8 cellular contexts compared by ENCODE assay signal in genomic region chr13:102402292-102402691, GRCh38. TPM values are rescaled to one million over a fixed set of nuclear protein-coding genes. Genes with fewer than 3 reads are reported as not detected.
DNase-seq lines count a peak whose midpoint lies in the region; ATAC-seq and TF ChIP-seq lines count a peak whose summit lies in the region.

No MANE protein-coding gene starts in this region.

- DNase-seq in GM13976 (ENCODE audit: low spot score): peak; percentile 46
- DNase-seq in activated naive CD4-positive, alpha-beta T cell treated with anti-CD3 and anti-CD28 coated beads for 36 hours: peak; percentile 68
- DNase-seq in cardiac muscle cell (ENCODE audit: low read depth in 1 of 2, low spot score in 1 of 2): peak; percentile 20 to 23
- DNase-seq in posterior cingulate gyrus: peak; percentile 24 to 95 (median 69)
- no peak for DNase-seq in Calu3
- DNase-seq in mucosa of descending colon: no peak

- CTCF ChIA-PET in activated naive CD4-positive, alpha-beta T cell treated with anti-CD3 and anti-CD28 coated beads for 36 hours (lab: Charles Lee): no interaction called here
- CTCF ChIA-PET in Calu3 (lab: Charles Lee): no interaction called here

- H3K36me3 ChIP-seq in cardiac muscle cell (no peaks in the 10 kb centered on the region), mucosa of descending colon (ENCODE audit: low read depth) (no peaks in the 10 kb centered on the region)

- H3K9me3 ChIP-seq in cardiac muscle cell (ENCODE audit: low read depth): no peaks in the 10 kb centered on the region
- no peaks in the 10 kb centered on the region for H3K9me3 ChIP-seq in mucosa of descending colon

- no TSS peak for BruUV-seq in Calu3 (replicated peaks; lab: Mats Ljungman, UMichigan)

- H3K4me1 ChIP-seq in cardiac muscle cell (ENCODE audit: low read depth) (peaks cover 4% of the 10 kb centered on the region), mucosa of descending colon (ENCODE audit: low read depth) (peaks cover 11% of the 10 kb centered on the region)

- H3K27ac Mint-ChIP-seq in activated naive CD4-positive, alpha-beta T cell treated with anti-CD3 and anti-CD28 coated beads for 36 hours: no peak overlapping the region
- H3K27ac Mint-ChIP-seq in Calu3 (ENCODE audit: unreplicated experiment): no peak overlapping the region

- peaks cover 78% of the 10 kb centered on the region for H3K27me3 ChIP-seq in cardiac muscle cell

- H3K4me3 ChIP-seq in cardiac muscle cell (no peak overlapping the region), mucosa of descending colon (no peak overlapping the region)

- no peak overlapping the region for H3K27ac ChIP-seq in cardiac muscle cell

- peak overlapping the region; percentile 62 for H3K4me3 Mint-ChIP-seq in activated naive CD4-positive, alpha-beta T cell treated with anti-CD3 and anti-CD28 coated beads for 36 hours
- no peak overlapping the region for H3K4me3 Mint-ChIP-seq in Calu3 (ENCODE audit: low read depth, unreplicated experiment)

- peak; percentile 39 for ATAC-seq in HG03469 (IDR thresholded peaks at IDR 0.05; ENCODE audit: unreplicated experiment)
- no peak for ATAC-seq in HG02852 (IDR thresholded peaks at IDR 0.05; ENCODE audit: unreplicated experiment)
- no peak for ATAC-seq in mucosa of descending colon

- no peak for TF ChIP-seq CTCF in GM13976 (IDR thresholded peaks at IDR 0.05; ENCODE audit: borderline replicate concordance, control extremely low read depth, extremely low read depth, insufficient read depth, missing control alignments)
- no peak for TF ChIP-seq CTCF in cardiac muscle cell (IDR thresholded peaks at IDR 0.05; ENCODE audit: low read depth, low read length)
- no peak for TF ChIP-seq CTCF in Calu3 (IDR thresholded peaks at IDR 0.05; ENCODE audit: unreplicated experiment)
- no peak for TF ChIP-seq CTCF in mucosa of descending colon (IDR thresholded peaks at IDR 0.05)

- H3K4me1 Mint-ChIP-seq in activated naive CD4-positive, alpha-beta T cell treated with anti-CD3 and anti-CD28 coated beads for 36 hours (ENCODE audit: low read depth): peaks cover 24% of the 10 kb centered on the region
- no peaks in the 10 kb centered on the region for H3K4me1 Mint-ChIP-seq in Calu3 (ENCODE audit: low read depth, unreplicated experiment)

- peaks cover 47% of the 10 kb centered on the region for H3K27me3 Mint-ChIP-seq in activated naive CD4-positive, alpha-beta T cell treated with anti-CD3 and anti-CD28 coated beads for 36 hours (ENCODE audit: low read depth)
- H3K27me3 Mint-ChIP-seq in Calu3 (ENCODE audit: unreplicated experiment): peaks cover 34% of the 10 kb centered on the region

- H3K36me3 Mint-ChIP-seq in activated naive CD4-positive, alpha-beta T cell treated with anti-CD3 and anti-CD28 coated beads for 36 hours (ENCODE audit: low read depth): no peaks in the 10 kb centered on the region
- no peaks in the 10 kb centered on the region for H3K36me3 Mint-ChIP-seq in Calu3 (ENCODE audit: insufficient read depth, unreplicated experiment)

- intact Hi-C loops in activated naive CD4-positive, alpha-beta T cell treated with anti-CD3 and anti-CD28 coated beads for 36 hours (cut with micrococcal nuclease): loop anchor here (1.0 to 5.0 kb wide), 2 partner anchors 8 to 155 kb away; no protein-coding TSS in a partner anchor
- intact Hi-C loops in posterior cingulate gyrus (cut with DNase I) (no loop called here), Calu3 (cut with micrococcal nuclease; ENCODE audit: unreplicated experiment) (no loop called here), mucosa of descending colon (cut with DNase I, micrococcal nuclease) (no loop called here)

- H3K9me3 Mint-ChIP-seq in activated naive CD4-positive, alpha-beta T cell treated with anti-CD3 and anti-CD28 coated beads for 36 hours: no peaks in the 10 kb centered on the region
- no peaks in the 10 kb centered on the region for H3K9me3 Mint-ChIP-seq in Calu3 (ENCODE audit: low read depth, unreplicated experiment)

- in situ Hi-C loops in GM13976 (cut with MboI; ENCODE audit: low sequenced_read_pairs, unreplicated experiment): no loop called here

RNA-seq across cellular contexts. Expression of gene FGF14, which starts 0.4 kb away (rescaled TPM):
- total RNA-seq in activated naive CD4-positive, alpha-beta T cell treated with anti-CD3 and anti-CD28 coated beads for 36 hours: not detected
- total RNA-seq in cardiac muscle cell (not detected in 2 replicates), Calu3 (2022) (0.21 and 0.24 TPM in 2 replicates), mucosa of descending colon (1 to 10 TPM in 1 of 3 donors, under 1 TPM in 2; 0.43 to 2.5 (median 0.70) TPM)
- 0.09 TPM in 1 of 2 replicates, not detected in the other for polyA plus RNA-seq in cardiac muscle cell

Comparison
In these comparisons a context has a peak if more than half of its experiments do, and no peak if none do; other contexts are left out.
1. DNase-seq: peak in GM13976 (single experiment), activated naive CD4-positive, alpha-beta T cell treated with anti-CD3 and anti-CD28 coated beads for 36 hours (single experiment), cardiac muscle cell (2 of 2) and posterior cingulate gyrus (10 of 10); none in Calu3 (single experiment) and mucosa of descending colon (0 of 3).